In genomic region chr3:162165346-162165745, GRCh38 we compare ENCODE assay signal across 1 cellular context.
TF ChIP-seq lines count a peak whose summit lies in the region.

No MANE protein-coding gene starts in this region.

TF ChIP-seq in A549, 52 proteins besides CTCF, POLR2A, EP300 and RAD21 (continued from another document):
- TF ChIP-seq HMGXB4 (CRISPR knock-in tag; IDR thresholded peaks at IDR 0.05; ENCODE audit: borderline replicate concordance) (no peak), NPAS2 (CRISPR knock-in tag; IDR thresholded peaks at IDR 0.05; ENCODE audit: borderline replicate concordance) (no peak), RFX5 (IDR thresholded peaks at IDR 0.05) (no peak)
